In genomic region chrX:39782276-39782675, GRCh38 we compare ENCODE assay signal across 23 cellular contexts.
"Had no signal": no experiment of that assay in that cellular context is flagged by ENCODE, and none has a peak within 500 bp of the region (broad histone marks: within the 10 kb centered on the region; RNA-seq: fewer than 3 reads in every experiment).

No MANE protein-coding gene starts in this region.

- DNase-seq: activated CD4-positive, alpha-beta T cell treated with anti-CD3 and anti-CD28 coated beads for 48 hours; activated CD4-positive, alpha-beta T cell treated with anti-CD3 and anti-CD28 coated beads, Interleukin-2, amount 50 U/mL, for 48 hours; activated CD8-positive, alpha-beta memory T cell treated with anti-CD3 and anti-CD28 coated beads for 24 hours; activated effector memory CD4-positive, alpha-beta T cell treated with anti-CD3 and anti-CD28 coated beads, Interleukin-2, amount 50 U/mL, for 16 hours; activated naive CD4-positive, alpha-beta T cell treated with anti-CD3 and anti-CD28 coated beads for 36 hours; activated naive CD8-positive, alpha-beta T cell treated with anti-CD3 and anti-CD28 coated beads for 36 hours; activated T-cell treated with anti-CD3 and anti-CD28 coated beads, Interleukin-2, amount 50 U/mL, for 1 hour; adrenal gland; body of pancreas; dermis blood vessel endothelial cell; effector CD4-positive, alpha-beta T cell; gastrocnemius medialis; glutamatergic neuron; natural killer cell; retina; stimulated activated naive CD4-positive, alpha-beta T cell; T-helper 1 cell; tibial artery; upper lobe of right lung had no signal

- H3K4me3 ChIP-seq: adrenal gland, body of pancreas, gastrocnemius medialis, prostate gland, suprapubic skin, tibial artery, upper lobe of right lung had no signal

- H3K36me3 ChIP-seq: adrenal gland, gastrocnemius medialis, prostate gland, suprapubic skin, tibial artery, upper lobe of right lung had no signal

- H3K4me1 ChIP-seq: adrenal gland, gastrocnemius medialis, prostate gland, suprapubic skin, upper lobe of right lung had no signal

- H3K27me3 ChIP-seq: body of pancreas, gastrocnemius medialis, suprapubic skin, tibial artery, upper lobe of right lung had no signal

- FAIRE-seq: colon, endometrium had no signal

- H3K9me3 ChIP-seq: adrenal gland, body of pancreas, gastrocnemius medialis, prostate gland, suprapubic skin, upper lobe of right lung had no signal

- ATAC-seq: body of pancreas, gastrocnemius medialis, natural killer cell, upper lobe of right lung had no signal

- H3K27ac ChIP-seq: adrenal gland, body of pancreas, gastrocnemius medialis, prostate gland, suprapubic skin, tibial artery, upper lobe of right lung had no signal
